In the genomic region with DNA sequence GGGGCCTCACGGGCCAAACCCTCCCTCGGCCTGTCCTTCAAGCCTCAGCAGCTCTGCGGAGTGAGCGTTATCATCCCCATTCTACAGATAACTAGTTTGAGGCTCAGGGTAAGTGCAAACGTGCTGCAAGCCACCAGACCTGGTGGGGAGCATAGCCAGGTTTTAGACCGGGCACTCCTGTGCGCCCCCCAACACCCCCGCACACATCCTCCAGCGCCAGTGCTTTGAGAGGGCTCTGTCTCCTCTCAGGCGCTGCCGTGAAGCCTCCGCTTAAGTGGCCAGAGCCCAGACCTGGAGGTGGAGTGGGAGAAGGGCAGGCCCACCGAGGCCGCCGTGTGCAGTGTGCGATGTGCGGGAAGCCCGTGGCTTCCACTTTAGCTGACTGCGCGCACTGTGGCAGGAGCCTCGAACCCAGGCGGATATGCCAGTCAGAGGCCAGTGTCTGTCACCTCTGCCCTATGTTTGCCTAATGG, we compare ENCODE assay signal across 8 cellular contexts. TPM values are rescaled to one million over a fixed set of nuclear protein-coding genes. Genes with fewer than 3 reads are reported as not detected.
A peak's percentile ranks its signal among the peaks of the same experiment; 100 is the strongest.
DNase-seq lines count a peak whose midpoint lies in the region; ATAC-seq, FAIRE-seq and TF ChIP-seq lines count a peak whose summit lies in the region.

No MANE protein-coding gene starts in this region.

- no peak overlapping the region for H3K18ac ChIP-seq in mesendoderm (ENCODE audit: low read length)

- H4K8ac ChIP-seq in mesendoderm (ENCODE audit: low read depth, low read length), result no peak overlapping the region

- H3K9ac ChIP-seq in mesendoderm (ENCODE audit: low read length), result peak overlapping the region; percentile 87

- H2BK15ac ChIP-seq in mesendoderm (replicated peaks; ENCODE audit: low read depth), result no peak overlapping the region

- DNase-seq in left ventricle myocardium inferior, result no peak
- no peak for DNase-seq in left ventricle myocardium superior
- DNase-seq in activated naive CD4-positive, alpha-beta T cell treated with anti-CD3 and anti-CD28 coated beads, Interleukin-2, amount 10 ng/mL, durations not matched to agents 7 days and 5 days, result peak; percentile 47
- no peak for DNase-seq in mesendoderm
- no peak for DNase-seq in osteocyte (ENCODE audit: extremely low spot score, unreplicated experiment)
- no peak for DNase-seq in urothelium cell line (ENCODE audit: low spot score)
- DNase-seq in activated effector memory CD4-positive, alpha-beta T cell treated with Interleukin-2 at 50 U/mL for 16 hours, result no peak

- H3K27me3 ChIP-seq in left ventricle myocardium inferior (ENCODE audit: low read depth), result no peaks in the 10 kb centered on the region
- no peaks in the 10 kb centered on the region for H3K27me3 ChIP-seq in mesendoderm (ENCODE audit: insufficient read depth, low read length, poor library complexity)

- H3K56ac ChIP-seq in mesendoderm (ENCODE audit: low read length), result peak overlapping the region; percentile 91

- peak overlapping the region; percentile 77 for H3K4me3 Mint-ChIP-seq in activated naive CD4-positive, alpha-beta T cell treated with anti-CD3 and anti-CD28 coated beads, Interleukin-2, amount 10 ng/mL, durations not matched to agents 7 days and 5 days
- no peak overlapping the region for H3K4me3 Mint-ChIP-seq in osteocyte (ENCODE audit: unreplicated experiment)

- no peak overlapping the region for H3K4ac ChIP-seq in mesendoderm (ENCODE audit: low read depth, low read length)

- no peak overlapping the region for H2BK120ac ChIP-seq in mesendoderm (ENCODE audit: low read depth, low read length)

- intact Hi-C loops in left ventricle myocardium inferior (cut with micrococcal nuclease) (no loop called here), left ventricle myocardium superior (cut with micrococcal nuclease) (no loop called here)

- no peaks in the 10 kb centered on the region for H3K27me3 Mint-ChIP-seq in activated naive CD4-positive, alpha-beta T cell treated with anti-CD3 and anti-CD28 coated beads, Interleukin-2, amount 10 ng/mL, durations not matched to agents 7 days and 5 days
- H3K27me3 Mint-ChIP-seq in osteocyte (ENCODE audit: unreplicated experiment), result no peaks in the 10 kb centered on the region

- peaks cover 79% of the 10 kb centered on the region for H3K36me3 Mint-ChIP-seq in activated naive CD4-positive, alpha-beta T cell treated with anti-CD3 and anti-CD28 coated beads, Interleukin-2, amount 10 ng/mL, durations not matched to agents 7 days and 5 days
- peaks cover 3% of the 10 kb centered on the region for H3K36me3 Mint-ChIP-seq in osteocyte (ENCODE audit: unreplicated experiment)

- peaks cover 96% of the 10 kb centered on the region for H3K4me1 ChIP-seq in left ventricle myocardium inferior
- peaks cover 13% of the 10 kb centered on the region for H3K4me1 ChIP-seq in mesendoderm (ENCODE audit: control insufficient read depth, low read depth, low read length)
- H3K4me1 ChIP-seq in urinary bladder (ENCODE audit: insufficient read depth), result no peaks in the 10 kb centered on the region

- no peak for ATAC-seq in left ventricle myocardium superior

- H3K4me3 ChIP-seq in left ventricle myocardium inferior (peak overlapping the region; percentile 98), mesendoderm (ENCODE audit: low read length) (no peak overlapping the region), urinary bladder (ENCODE audit: low read depth, low read length) (no peak overlapping the region)

- H3K4me1 Mint-ChIP-seq in activated naive CD4-positive, alpha-beta T cell treated with anti-CD3 and anti-CD28 coated beads, Interleukin-2, amount 10 ng/mL, durations not matched to agents 7 days and 5 days, result peaks cover 81% of the 10 kb centered on the region
- peaks cover 76% of the 10 kb centered on the region for H3K4me1 Mint-ChIP-seq in osteocyte (ENCODE audit: unreplicated experiment)

- H3K27ac Mint-ChIP-seq in activated naive CD4-positive, alpha-beta T cell treated with anti-CD3 and anti-CD28 coated beads, Interleukin-2, amount 10 ng/mL, durations not matched to agents 7 days and 5 days, result peak overlapping the region; percentile 100
- no peak overlapping the region for H3K27ac Mint-ChIP-seq in osteocyte (ENCODE audit: unreplicated experiment)

- H3K9me3 ChIP-seq in left ventricle myocardium inferior (replicated peaks), result no peaks in the 10 kb centered on the region

- no peak overlapping the region for H3K4me2 ChIP-seq in mesendoderm (ENCODE audit: low read length)

- no CpG with 5 or more reads among the region's 22 CpGs for WGBS in mesendoderm (ENCODE audit: extremely low coverage, insufficient coverage, low lambda C conversion rate)
- WGBS in urinary bladder, result 86% methylated on average over 22 of the region's 22 CpGs

- H2BK5ac ChIP-seq in mesendoderm (ENCODE audit: low read length), result no peak overlapping the region

- CTCF ChIA-PET in activated naive CD4-positive, alpha-beta T cell treated with anti-CD3 and anti-CD28 coated beads, Interleukin-2, amount 10 ng/mL, durations not matched to agents 7 days and 5 days (lab: Charles Lee), result no interaction called here

- FAIRE-seq in urothelium cell line (lab: Jason Lieb, UNC), result no peak

- H4K5ac ChIP-seq in mesendoderm (ENCODE audit: low read length), result no peak overlapping the region

- H3K27ac ChIP-seq in left ventricle myocardium inferior (replicated peaks) (peak overlapping the region; percentile 100), mesendoderm (ENCODE audit: low read depth, low read length) (no peak overlapping the region), urinary bladder (ENCODE audit: low read depth) (peak overlapping the region; percentile 11)

- H3K23ac ChIP-seq in mesendoderm (ENCODE audit: low read length), result no peak overlapping the region

- TF ChIP-seq CTCF in left ventricle myocardium inferior (IDR thresholded peaks at IDR 0.05; ENCODE audit: borderline replicate concordance) (no peak), osteocyte (IDR thresholded peaks at IDR 0.05) (no peak)

- H3K79me2 ChIP-seq in mesendoderm (ENCODE audit: control insufficient read depth, insufficient read depth, low read length), result peaks cover 39% of the 10 kb centered on the region

- H3K36me3 ChIP-seq in left ventricle myocardium inferior (peaks cover 12% of the 10 kb centered on the region), mesendoderm (ENCODE audit: control insufficient read depth, insufficient read depth, low read length) (no peaks in the 10 kb centered on the region), urinary bladder (ENCODE audit: insufficient read depth) (no peaks in the 10 kb centered on the region)

- H2AK5ac ChIP-seq in mesendoderm (ENCODE audit: low read length), result no peak overlapping the region

- no peaks in the 10 kb centered on the region for H3K9me3 Mint-ChIP-seq in activated naive CD4-positive, alpha-beta T cell treated with anti-CD3 and anti-CD28 coated beads, Interleukin-2, amount 10 ng/mL, durations not matched to agents 7 days and 5 days
- no peaks in the 10 kb centered on the region for H3K9me3 Mint-ChIP-seq in osteocyte (ENCODE audit: unreplicated experiment)

- peaks cover 43% of the 10 kb centered on the region for H3K79me1 ChIP-seq in mesendoderm (ENCODE audit: low read length)

RNA-seq across cellular contexts. Expression of a gene that starts 1.6 kb away (rescaled TPM):
- total RNA-seq in left ventricle myocardium inferior, result 60.4 TPM
- 67.0 TPM for total RNA-seq in left ventricle myocardium superior
- 40.4 TPM for polyA plus RNA-seq in mesendoderm (2013, experiment 1 of 2)
- 40.6 TPM for polyA plus RNA-seq in mesendoderm (2013, experiment 2 of 2)
- 50.6 TPM for total RNA-seq in urinary bladder
- polyA plus RNA-seq in urinary bladder, result 179 TPM
- 137 and 140 TPM in 2 replicates for total RNA-seq in osteocyte

RNA-seq across cellular contexts. Expression of a gene that starts 56.9 kb away (rescaled TPM):
- total RNA-seq in left ventricle myocardium inferior (15.9 TPM), left ventricle myocardium superior (15.2 TPM), urinary bladder (32.6 TPM), osteocyte (21.7 and 22.2 TPM in 2 replicates)
- polyA plus RNA-seq in mesendoderm (2013, experiment 1 of 2), result 18.0 TPM
- polyA plus RNA-seq in mesendoderm (2013, experiment 2 of 2), result 18.4 TPM
- polyA plus RNA-seq in urinary bladder, result 17.4 TPM
